In genomic region chr22:46071451-46072029, GRCh38 we compare ENCODE assay signal across 8 cellular contexts.
DNase-seq lines count a peak whose midpoint lies in the region; ATAC-seq, FAIRE-seq and TF ChIP-seq lines count a peak whose summit lies in the region.

No MANE protein-coding gene starts in this region.

- H3K9ac ChIP-seq in HepG2 (ENCODE audit: insufficient read depth, low read depth, low read length): no peak overlapping the region

- H3K27me3 Mint-ChIP-seq in activated B cell treated with CpG ODN at 0.5 μM for 24 hours: no peaks in the 10 kb centered on the region
- H3K27me3 Mint-ChIP-seq in dendritic cell treated with granulocyte-macrophage colony-stimulating factor and Interleukin-4, amounts not matched to agents 40 ng/mL and 50 ng/mL, for 4 days: no peaks in the 10 kb centered on the region

- peaks cover 28% of the 10 kb centered on the region for H3K4me1 Mint-ChIP-seq in activated B cell treated with CpG ODN at 0.5 μM for 24 hours
- H3K4me1 Mint-ChIP-seq in dendritic cell treated with granulocyte-macrophage colony-stimulating factor and Interleukin-4, amounts not matched to agents 40 ng/mL and 50 ng/mL, for 4 days (ENCODE audit: low read depth): peaks cover 69% of the 10 kb centered on the region

- H3K36me3 Mint-ChIP-seq in activated B cell treated with CpG ODN at 0.5 μM for 24 hours (ENCODE audit: low read depth): peaks cover 3% of the 10 kb centered on the region
- peaks cover 58% of the 10 kb centered on the region for H3K36me3 Mint-ChIP-seq in dendritic cell treated with granulocyte-macrophage colony-stimulating factor and Interleukin-4, amounts not matched to agents 40 ng/mL and 50 ng/mL, for 4 days (ENCODE audit: low read depth)

- H3K36me3 ChIP-seq in HepG2 (replicated peaks in 1 of 2; ENCODE audit: control insufficient read depth in 1 of 2, insufficient read depth in 2 of 2, low read length in 2 of 2): no peaks in the 10 kb centered on the region

- TF ChIP-seq EP300 in A549 (IDR thresholded peaks at IDR 0.05): no peak
- TF ChIP-seq EP300 in HepG2 (IDR thresholded peaks at IDR 0.05; ENCODE audit: low read depth in 2 of 2, low read length in 2 of 2): no peak
- no peak for TF ChIP-seq EP300 in HepG2 (CRISPR knock-in tag; IDR thresholded peaks at IDR 0.05; ENCODE audit: borderline replicate concordance)

- intact Hi-C loops in activated B cell treated with CpG ODN at 0.5 μM for 24 hours (cut with micrococcal nuclease) (loop anchor here (1.0 kb wide), 2 partner anchors 36 to 58 kb away; no protein-coding TSS in a partner anchor), HepG2 (cut with micrococcal nuclease; ENCODE audit: unreplicated experiment) (no loop called here)
- intact Hi-C loops in dendritic cell treated with granulocyte-macrophage colony-stimulating factor and Interleukin-4, amounts not matched to agents 40 ng/mL and 50 ng/mL, for 4 days (cut with micrococcal nuclease): loop anchor here (2.0 to 5.0 kb wide), 3 partner anchors 34 to 74 kb away; no protein-coding TSS in a partner anchor

- FAIRE-seq in A549 (lab: Jason Lieb, UNC): no peak
- FAIRE-seq in HepG2 (lab: Jason Lieb, UNC): no peak

- H3K4me1 ChIP-seq in A549: peaks cover 17% of the 10 kb centered on the region
- peaks cover 2% of the 10 kb centered on the region for H3K4me1 ChIP-seq in HepG2 (ENCODE audit: insufficient read depth, low read length)

- in situ Hi-C loops in HepG2 (cut with HindIII; ENCODE audit: extremely low pct_ligation_motif_present, low pct_unique_long_range_greater_than_20kb): no loop called here

- H4K20me1 ChIP-seq in HepG2 (ENCODE audit: insufficient read depth, low read length): no peaks in the 10 kb centered on the region

- H3K9me3 Mint-ChIP-seq in activated B cell treated with CpG ODN at 0.5 μM for 24 hours: no peaks in the 10 kb centered on the region
- H3K9me3 Mint-ChIP-seq in dendritic cell treated with granulocyte-macrophage colony-stimulating factor and Interleukin-4, amounts not matched to agents 40 ng/mL and 50 ng/mL, for 4 days: no peaks in the 10 kb centered on the region

- POLR2A ChIA-PET in A549 (lab: Yijun Ruan, JAX): interaction anchor here (0.9 to 3.6 kb wide), 4 partner anchors 9 to 75 kb away, joined by 3 to 39 read pairs (median 28); no protein-coding TSS in a partner anchor
- POLR2A ChIA-PET in activated B cell treated with CpG ODN at 0.5 μM for 24 hours (lab: Charles Lee): interaction anchor here (2.6 to 2.8 kb wide), 2 partner anchors 16 to 58 kb away, joined by 23 to 79 read pairs; no protein-coding TSS in a partner anchor
- POLR2A ChIA-PET in HepG2 (lab: Yijun Ruan, JAX): no interaction called here

- no TSS peak for BruUV-seq in HepG2 (replicated peaks; lab: Mats Ljungman, UMichigan)

- peak overlapping the region; percentile 73 for H3K4me3 ChIP-seq in A549
- H3K4me3 ChIP-seq in HepG2 (replicated peaks in 1 of 3; ENCODE audit: insufficient read depth in 1 of 3, low read depth in 2 of 3, low read length in 3 of 3): peak overlapping the region in 1 of 3 experiments; percentile 40; a peak in 2 of 6 replicates

- H3K9me3 ChIP-seq in A549 (no peaks in the 10 kb centered on the region), HepG2 (ENCODE audit: low read length) (no peaks in the 10 kb centered on the region)

- H2AFZ ChIP-seq in HepG2 (ENCODE audit: low read length): no peak overlapping the region

- no peaks in the 10 kb centered on the region for H3K79me2 ChIP-seq in HepG2 (ENCODE audit: insufficient read depth, low read length)

- peak; percentile 87 for TF ChIP-seq POLR2A in A549 (IDR thresholded peaks at IDR 0.05; ENCODE audit: low read length)
- peak; percentile 21 for TF ChIP-seq POLR2A in GM19193 (IDR thresholded peaks at IDR 0.05; ENCODE audit: extremely low read depth, insufficient read depth, insufficient read length)
- TF ChIP-seq POLR2A in HepG2 (IDR thresholded peaks at IDR 0.05; ENCODE audit: insufficient read depth in 1 of 2, low read depth in 2 of 2, low read length in 2 of 2): no peak

- H3K27ac ChIP-seq in A549: peak overlapping the region; percentile 99 to 100
- H3K27ac ChIP-seq in HepG2 (ENCODE audit: extremely low read length, insufficient read depth, low read length): no peak overlapping the region

- H3K27ac Mint-ChIP-seq in activated B cell treated with CpG ODN at 0.5 μM for 24 hours: peak overlapping the region; percentile 84
- peak overlapping the region; percentile 87 for H3K27ac Mint-ChIP-seq in dendritic cell treated with granulocyte-macrophage colony-stimulating factor and Interleukin-4, amounts not matched to agents 40 ng/mL and 50 ng/mL, for 4 days

- CTCF ChIA-PET in A549 (lab: Yijun Ruan, JAX) (no interaction called here), activated B cell treated with CpG ODN at 0.5 μM for 24 hours (lab: Charles Lee) (no interaction called here), HepG2 (lab: Yijun Ruan, JAX; ENCODE audit: low intra/inter-chr PET ratio, low total read pairs) (no interaction called here)

- TF ChIP-seq RAD21 in A549 (conservative IDR thresholded peaks at IDR 0.05 in 1 of 2, IDR thresholded peaks at IDR 0.05 in 1 of 2) (no peak), HepG2 (CRISPR knock-in tag; IDR thresholded peaks at IDR 0.05) (no peak)

- DNase-seq in A549 (ENCODE audit: low read depth in 1 of 2, low spot score in 1 of 2) (peak in 1 of 2 experiments; percentile 92), NCI-H2029 (lab: John Stamatoyannopoulos, UW) (peak; percentile 85), activated B cell treated with CpG ODN at 0.5 μM for 24 hours (peak; percentile 61), HepG2 (ENCODE audit: low spot score) (no peak), cerebellar cortex (ENCODE audit: low spot score) (no peak)
- peak; percentile 51 to 64 for DNase-seq in stimulated activated CD4-positive, alpha-beta T cell treated with anti-CD3 and anti-CD28 coated beads, Interleukin-1b, Interleukin-23, amount 100 ng/mL, for 4 hours (ENCODE audit: low read depth in 2 of 2)

- H3K4me3 Mint-ChIP-seq in activated B cell treated with CpG ODN at 0.5 μM for 24 hours: peak overlapping the region; percentile 87
- peak overlapping the region; percentile 77 for H3K4me3 Mint-ChIP-seq in dendritic cell treated with granulocyte-macrophage colony-stimulating factor and Interleukin-4, amounts not matched to agents 40 ng/mL and 50 ng/mL, for 4 days

- ATAC-seq in A549 (peak; percentile 9 to 37; a peak in 4 of 6 replicates), activated B cell treated with CpG ODN at 0.5 μM for 24 hours (ENCODE audit: low read depth) (peak; percentile 22), HepG2 (no peak)

- H3K4me2 ChIP-seq in A549 (peak overlapping the region; percentile 96), HepG2 (ENCODE audit: low read depth, low read length) (no peak overlapping the region)

- TF ChIP-seq CTCF in A549 (IDR thresholded peaks at IDR 0.05): no peak
- TF ChIP-seq CTCF in activated B cell treated with CpG ODN at 0.5 μM for 24 hours (IDR thresholded peaks at IDR 0.05): no peak
- no peak for TF ChIP-seq CTCF in HepG2 (CRISPR knock-in tag; IDR thresholded peaks at IDR 0.05)

- peaks cover 13 to 89% of the 10 kb centered on the region in 2 experiments for H3K27me3 ChIP-seq in HepG2 (ENCODE audit: control insufficient read depth in 1 of 2, insufficient read depth in 2 of 2, low read length in 2 of 2)

- 0% methylated on average over 6 of the region's 98 CpGs for WGBS in A549 (ENCODE audit: missing lambda C conversion rate)
- WGBS in HepG2 (ENCODE audit: low lambda C conversion rate): no CpG with 5 or more reads among the region's 98 CpGs

TF ChIP-seq in A549, 52 proteins besides CTCF, POLR2A, EP300 and RAD21 (continues in another document):
- TF ChIP-seq POLR2AphosphoS2 (conservative IDR thresholded peaks at IDR 0.05; ENCODE audit: low read length) (no peak), BCL3 (IDR thresholded peaks at IDR 0.05) (peak; percentile 35; the same call in 1 of the 3 replicates), MAX (IDR thresholded peaks at IDR 0.05) (peak; percentile 74; the same call in 1 of the 2 replicates), FOSB (CRISPR knock-in tag; IDR thresholded peaks at IDR 0.05) (no peak), EHMT2 (IDR thresholded peaks at IDR 0.05; ENCODE audit: low read depth) (no peak), MYC (IDR thresholded peaks at IDR 0.05; ENCODE audit: borderline replicate concordance, low read length) (peak; percentile 59; the same call in 1 of the 2 replicates)

TF ChIP-seq in HepG2, 621 proteins besides CTCF, POLR2A, EP300 and RAD21:
- TF ChIP-seq MNT (IDR thresholded peaks at IDR 0.05): no peak
- no peak for TF ChIP-seq ZNF30 (CRISPR knock-in tag; IDR thresholded peaks at IDR 0.05)
- TF ChIP-seq ZNF772 (CRISPR knock-in tag; IDR thresholded peaks at IDR 0.05): no peak
- no peak for TF ChIP-seq ZNF576 (CRISPR knock-in tag; IDR thresholded peaks at IDR 0.05)
- peak; percentile 40; the same call in 1 of the 2 replicates for TF ChIP-seq EZH2 (conservative IDR thresholded peaks at IDR 0.05; ENCODE audit: low read depth, low read length)
- no peak for TF ChIP-seq ZNF629 (CRISPR knock-in tag; conservative IDR thresholded peaks at IDR 0.05)
- no peak for TF ChIP-seq ZBTB44 (CRISPR knock-in tag; IDR thresholded peaks at IDR 0.05)

Comparison
In these comparisons a context has a peak if more than half of its experiments do, and no peak if none do; other contexts are left out.
1. DNase-seq: peak in NCI-H2029 (single experiment), activated B cell treated with CpG ODN at 0.5 μM for 24 hours (single experiment) and stimulated activated CD4-positive, alpha-beta T cell treated with anti-CD3 and anti-CD28 coated beads, Interleukin-1b, Interleukin-23, amount 100 ng/mL, for 4 hours (2 of 2); none in HepG2 (single experiment) and cerebellar cortex (single experiment).
2. POLR2A ChIP-seq: peak in A549 (single experiment) and GM19193 (single experiment); none in HepG2 (0 of 2).
3. Of the 38 proteins assayed by ChIP-seq in both HepG2 and A549: peak only in HepG2: none; only in A549: BCL3, JUN, MAX, MYC and POLR2A; in both: none; in neither: 33.